35 cellular contexts compared by ENCODE assay signal in the genomic region with DNA sequence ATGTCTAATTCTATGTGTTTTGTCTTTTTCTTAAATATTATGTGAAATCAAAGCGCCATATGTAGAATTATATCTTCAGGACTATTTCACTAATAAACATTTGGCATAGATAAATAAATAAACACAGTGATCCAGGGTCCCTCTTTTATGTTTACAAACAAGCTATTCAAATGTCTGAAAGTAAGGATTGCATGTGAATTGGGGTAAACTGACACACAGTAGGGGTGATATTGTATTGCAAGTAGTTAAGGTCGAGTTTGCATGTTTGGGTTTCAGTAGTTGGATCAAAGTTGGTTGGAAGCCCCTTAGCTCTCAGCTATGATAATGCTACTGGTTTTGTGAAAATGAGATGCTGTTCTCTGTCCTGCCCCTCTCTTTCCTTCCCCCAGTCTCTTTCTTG. TPM values are rescaled to one million over a fixed set of nuclear protein-coding genes. Genes with fewer than 3 reads are reported as not detected.
"Had no signal": no experiment of that assay in that cellular context is flagged by ENCODE, and none has a peak within 500 bp of the region (broad histone marks: within the 10 kb centered on the region; RNA-seq: fewer than 3 reads in every experiment).

No MANE protein-coding gene starts in this region.

- H3K4me1 Mint-ChIP-seq: naive B cell; nephron; stimulated activated naive CD8-positive, alpha-beta T cell treated with anti-CD3 and anti-CD28 coated beads, Interleukin-15, amount 100 ng/mL, for 72 hours had no signal

- H3K9me3 Mint-ChIP-seq: mesothelial cell of epicardium, nephron, neural progenitor cell had no signal

- ATAC-seq: foreskin keratinocyte; gastroesophageal sphincter; heart left ventricle; left cardiac atrium; left lung; mucosa of descending colon; right lobe of liver; stimulated activated naive CD8-positive, alpha-beta T cell treated with anti-CD3 and anti-CD28 coated beads, Interleukin-15, amount 100 ng/mL, for 72 hours had no signal

- H3K4me2 ChIP-seq: neural progenitor cell had no signal

- H3K36me3 ChIP-seq: esophagus muscularis mucosa, gastroesophageal sphincter, heart left ventricle, left lung, neural progenitor cell, right lobe of liver, thyroid gland had no signal

- H3K79me2 ChIP-seq: parathyroid adenoma had no signal

- H3K9ac ChIP-seq: neural progenitor cell, parathyroid adenoma had no signal

- DNase-seq: dorsolateral prefrontal cortex; effector CD4-positive, alpha-beta T cell; foreskin keratinocyte; heart left ventricle; hypothalamus; left cardiac atrium; left lung; mesenchymal stem cell; mucosa of descending colon; naive B cell; right lobe of liver; small intestine; stimulated activated CD4-positive, alpha-beta T cell treated with anti-CD3 and anti-CD28 coated beads, Interleukin-12 subunit alpha, Interleukin-12 subunit beta, amount 100 ng/mL, for 4 hours; stimulated activated CD4-positive, alpha-beta T cell treated with anti-CD3 and anti-CD28 coated beads, Interleukin-1b, Interleukin-23, amount 100 ng/mL, for 48 hours; stimulated activated CD4-positive, alpha-beta T cell treated with anti-CD3 and anti-CD28 coated beads, Interleukin-4, amount 100 ng/mL, for 1 hour; stimulated activated CD8-positive, alpha-beta memory T cell treated with anti-CD3 and anti-CD28 coated beads, Interleukin-4, amount 100 ng/mL, for 48 hours; stimulated activated naive CD4-positive, alpha-beta T cell; stimulated activated naive CD8-positive, alpha-beta T cell treated with anti-CD3 and anti-CD28 coated beads, Interleukin-15, amount 100 ng/mL, for 72 hours; thyroid gland; trophoblast cell had no signal

- H3K4me1 ChIP-seq: left lung, parathyroid adenoma, right lobe of liver had no signal

- H3K9me3 ChIP-seq: esophagus muscularis mucosa, gastroesophageal sphincter, heart left ventricle, left lung, mucosa of descending colon, right lobe of liver, thyroid gland had no signal

- H3K36me3 Mint-ChIP-seq: naive B cell, neural progenitor cell had no signal

- H3K4me3 ChIP-seq: dorsolateral prefrontal cortex, esophagus muscularis mucosa, gastroesophageal sphincter, heart left ventricle, left lung, mucosa of descending colon, neural progenitor cell, right lobe of liver, thyroid gland had no signal

- H3K4me3 Mint-ChIP-seq: mesothelial cell of epicardium; naive B cell; nephron; neural progenitor cell; stimulated activated naive CD8-positive, alpha-beta T cell treated with anti-CD3 and anti-CD28 coated beads, Interleukin-15, amount 100 ng/mL, for 72 hours had no signal

- H3K27ac ChIP-seq: dorsolateral prefrontal cortex, esophagus muscularis mucosa, foreskin keratinocyte, gastroesophageal sphincter, heart left ventricle, left lung, neural progenitor cell, parathyroid adenoma, right lobe of liver, thyroid gland had no signal

- H3K27ac Mint-ChIP-seq: mesothelial cell of epicardium, nephron, neural progenitor cell, progenitor cell of endocrine pancreas had no signal

- H3K27me3 ChIP-seq: foreskin keratinocyte had no signal

- H2AFZ ChIP-seq: neural progenitor cell, parathyroid adenoma had no signal

- FAIRE-seq: colon, endothelial cell of umbilical vein, small intestine had no signal

RNA-seq across cellular contexts. Expression of gene ISL1, which starts 11.4 kb away (rescaled TPM):
- total RNA-seq: cerebellum, dorsolateral prefrontal cortex, epithelial cell of proximal tubule, esophagus muscularis mucosa, fibroblast of lung, left cardiac atrium, left lung, lung microvascular endothelial cell, osteoblast, right lobe of liver, subcutaneous adipose tissue had no signal
- polyA plus RNA-seq: heart left ventricle had no signal
